ENCODE assay signal across 9 cellular contexts in genomic region chr19:4327252-4327876, GRCh38. TPM values are rescaled to one million over a fixed set of nuclear protein-coding genes. Genes with fewer than 3 reads are reported as not detected.
A peak's percentile ranks its signal among the peaks of the same experiment; 100 is the strongest.
DNase-seq lines count a peak whose midpoint lies in the region; ATAC-seq, FAIRE-seq and TF ChIP-seq lines count a peak whose summit lies in the region.
"Had no signal": no experiment of that assay in that cellular context is flagged by ENCODE, and none has a peak within 500 bp of the region (broad histone marks: within the 10 kb centered on the region; RNA-seq: fewer than 3 reads in every experiment).

No MANE protein-coding gene starts in this region.

- H3K4me1 ChIP-seq in parathyroid adenoma: no peaks in the 10 kb centered on the region

- H3K4me2 ChIP-seq in parathyroid adenoma (ENCODE audit: low read length): peak overlapping the region; percentile 74

- DNase-seq in GM10248 (ENCODE audit: extremely low spot score): peak; percentile 75
- DNase-seq in NCI-H82 treated with DMSO at 0.1 percent for 48 hours (lab: John Stamatoyannopoulos, UW; ENCODE audit: unreplicated experiment): peak; percentile 75
- peak; percentile 91 for DNase-seq in activated T-cell treated with anti-CD3 and anti-CD28 coated beads, Interleukin-2, amount 50 U/mL, for 48 hours
- peak; percentile 50 to 55 for DNase-seq in frontal cortex (ENCODE audit: low spot score in 2 of 2)
- DNase-seq in type B pancreatic cell (ENCODE audit: extremely low spot score, unreplicated experiment): peak; percentile 84

- POLR2A ChIA-PET in GM10248 (lab: Yijun Ruan, JAX): interaction anchor here (1.2 kb wide), 1 partner anchor 16 kb away, joined by 7 read pairs; the partner anchor contains the start of gene MPND

- H3K36me3 ChIP-seq in parathyroid adenoma (ENCODE audit: control insufficient read depth, insufficient read depth, low read length): no peaks in the 10 kb centered on the region

- no peaks in the 10 kb centered on the region for H3K27me3 ChIP-seq in parathyroid adenoma (ENCODE audit: control insufficient read depth, insufficient read depth, low read length)

- no peaks in the 10 kb centered on the region for H3K9me3 ChIP-seq in parathyroid adenoma (ENCODE audit: control insufficient read depth, low read length)

- ATAC-seq in HG02571 (IDR thresholded peaks at IDR 0.05; ENCODE audit: unreplicated experiment) (no peak), HG03442 (IDR thresholded peaks at IDR 0.05; ENCODE audit: unreplicated experiment) (no peak)

- H3K79me2 ChIP-seq in parathyroid adenoma: no peaks in the 10 kb centered on the region

- peaks cover 4% of the 10 kb centered on the region for H3K27me3 Mint-ChIP-seq in type B pancreatic cell

- no peaks in the 10 kb centered on the region for H3K9me3 Mint-ChIP-seq in type B pancreatic cell

- peak overlapping the region; percentile 62 for H3K4me3 ChIP-seq in parathyroid adenoma (ENCODE audit: low read depth, low read length)

- FAIRE-seq in frontal cortex (lab: Jason Lieb, UNC): no peak

- peak overlapping the region; percentile 83 for H3K27ac Mint-ChIP-seq in type B pancreatic cell

- H2AFZ ChIP-seq in parathyroid adenoma: peak overlapping the region; percentile 70

- H3K36me3 Mint-ChIP-seq in type B pancreatic cell: no peaks in the 10 kb centered on the region

- H3K4me1 Mint-ChIP-seq in type B pancreatic cell (ENCODE audit: unreplicated experiment): no peaks in the 10 kb centered on the region

- CTCF ChIA-PET in GM10248 (lab: Yijun Ruan, JAX): interaction anchor here (1.0 to 1.2 kb wide), 2 partner anchors 16 to 25 kb away, joined by 7 to 9 read pairs; partner anchors contain the start of gene MPND

- no peak overlapping the region for H3K27ac ChIP-seq in parathyroid adenoma

- TF ChIP-seq CTCF in GM10248 (IDR thresholded peaks at IDR 0.05; ENCODE audit: control extremely low read depth, extremely low read depth, low read depth, missing control alignments) (no peak), parathyroid adenoma (IDR thresholded peaks at IDR 0.05) (no peak), type B pancreatic cell (conservative IDR thresholded peaks at IDR 0.05) (no peak)

- peak overlapping the region; percentile 85 for H3K4me3 Mint-ChIP-seq in type B pancreatic cell

- H3K9ac ChIP-seq in parathyroid adenoma: no peak overlapping the region

RNA-seq across cellular contexts. Expression of gene STAP2, which starts 11.3 kb away (rescaled TPM):
- total RNA-seq in frontal cortex: 0.82 TPM
- 42.5 and 96.9 TPM in 2 replicates for total RNA-seq in type B pancreatic cell (ENCODE audit: low replicate concordance)

RNA-seq across cellular contexts. Expression of gene MPND, which starts 16.0 kb away (rescaled TPM):
- total RNA-seq in frontal cortex (18.8 TPM), type B pancreatic cell (ENCODE audit: low replicate concordance) (43.5 and 43.6 TPM in 2 replicates)

RNA-seq across cellular contexts. Expression of gene FSD1, which starts 23.0 kb away (rescaled TPM):
- total RNA-seq in frontal cortex (38.7 TPM), type B pancreatic cell (ENCODE audit: low replicate concordance) (4.8 and 26.3 TPM in 2 replicates)
- total RNA-seq: NCI-H460 had no signal

RNA-seq across cellular contexts. Expression of gene TMIGD2, which starts 25.2 kb away (rescaled TPM):
- total RNA-seq in frontal cortex: not detected
- total RNA-seq in type B pancreatic cell (ENCODE audit: low replicate concordance): not detected in 2 replicates
- total RNA-seq: NCI-H460 had no signal

RNA-seq across cellular contexts. Expression of gene SHD, which starts 48.3 kb away (rescaled TPM):
- total RNA-seq in frontal cortex (2.0 TPM), type B pancreatic cell (ENCODE audit: low replicate concordance) (4.9 and 6.1 TPM in 2 replicates)
- total RNA-seq: NCI-H460 had no signal

Comparison
In these comparisons a context has a peak if more than half of its experiments do, and no peak if none do; other contexts are left out.
1. RNA of gene STAP2, which starts 11.3 kb away (total RNA-seq): 42.5 to 96.9 TPM in type B pancreatic cell; 0.82 TPM in frontal cortex (single experiment); every median in the first group is over 10 times any median in the second.
2. Peak in every context shown above with its lines, with median percentiles within 50 percentile points of each other: DNase-seq.